Comparison of ENCODE assay signal across 16 cellular contexts in the genomic region with DNA sequence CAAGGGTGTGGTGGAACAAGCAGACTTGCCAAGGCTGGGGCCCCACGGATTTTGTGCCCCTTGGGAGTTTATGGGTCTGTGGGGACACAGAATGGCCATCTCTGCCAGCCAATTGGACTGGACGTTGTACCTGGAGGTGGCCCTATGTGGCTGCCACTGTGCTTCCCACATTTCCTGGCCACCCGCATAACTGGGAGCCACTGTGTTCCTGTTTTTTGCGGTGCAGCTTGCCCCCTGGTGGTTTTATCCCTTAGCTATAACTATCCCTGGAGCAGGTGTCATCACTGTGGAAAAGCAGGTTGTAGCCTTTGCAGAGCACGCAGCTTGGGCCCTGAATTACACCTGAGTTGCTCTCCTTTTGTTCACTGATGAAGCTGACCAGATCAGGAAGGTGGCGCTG.
DNase-seq lines count a peak whose midpoint lies in the region; ATAC-seq and TF ChIP-seq lines count a peak whose summit lies in the region.
"Had no signal": no experiment of that assay in that cellular context is flagged by ENCODE, and none has a peak within 500 bp of the region (broad histone marks: within the 10 kb centered on the region; RNA-seq: fewer than 3 reads in every experiment).

No MANE protein-coding gene starts in this region.

- in situ Hi-C loops in ACHN (cut with HindIII; ENCODE audit: low pct_ligation_motif_present, low pct_unique_long_range_greater_than_20kb, low sequenced_read_pairs) = no loop called here

- no peak for TF ChIP-seq EP300 in suprapubic skin (IDR thresholded peaks at IDR 0.05)

- H3K36me3 ChIP-seq in suprapubic skin = no peaks in the 10 kb centered on the region
- H3K36me3 ChIP-seq: SJCRH30 had no signal

- DNase-seq in ACHN (peak; percentile 26), NCI-H526 treated with DMSO at 0.1 percent for 48 hours (lab: John Stamatoyannopoulos, UW) (peak; percentile 19), foreskin keratinocyte (no peak), suprapubic skin (ENCODE audit: low spot score in 2 of 2) (no peak), NCI-H1436 treated with DMSO at 0.1 percent for 48 hours (lab: John Stamatoyannopoulos, UW) (no peak), posterior vena cava (ENCODE audit: low spot score) (no peak)
- no peak for DNase-seq in stimulated activated CD4-positive, alpha-beta T cell treated with anti-CD3 and anti-CD28 coated beads, Interleukin-2, amount 100 ng/mL, for 24 hours
- DNase-seq: activated naive CD8-positive, alpha-beta T cell treated with anti-CD3 and anti-CD28 coated beads, Interleukin-2, amount 10 ng/mL, durations not matched to agents 7 days and 5 days; immature natural killer cell; NCI-H1048; NCI-H774; retina; SJCRH30; stimulated activated CD4-positive, alpha-beta T cell treated with anti-CD3 and anti-CD28 coated beads, Interleukin-4, amount 100 ng/mL, for 4 hours; stimulated activated naive CD8-positive, alpha-beta T cell treated with anti-CD3 and anti-CD28 coated beads, Interleukin-15, amount 100 ng/mL, for 72 hours had no signal

- ATAC-seq in foreskin keratinocyte = no peak

- H3K4me1 ChIP-seq in foreskin keratinocyte (no peaks in the 10 kb centered on the region), suprapubic skin (no peaks in the 10 kb centered on the region)
- H3K4me1 ChIP-seq: SJCRH30 had no signal

- 81% methylated on average over 6 of the region's 6 CpGs for WGBS in suprapubic skin

- H3K27me3 ChIP-seq in foreskin keratinocyte = no peaks in the 10 kb centered on the region
- H3K27me3 ChIP-seq in suprapubic skin = no peaks in the 10 kb centered on the region
- H3K27me3 ChIP-seq: SJCRH30 had no signal

- TF ChIP-seq POLR2A in suprapubic skin (IDR thresholded peaks at IDR 0.05) = no peak

- no peak overlapping the region for H3K4me3 ChIP-seq in suprapubic skin
- H3K4me3 ChIP-seq: SJCRH30 had no signal

- H3K27ac ChIP-seq in foreskin keratinocyte (no peak overlapping the region), suprapubic skin (no peak overlapping the region)
- H3K27ac ChIP-seq: SJCRH30 had no signal

- no peaks in the 10 kb centered on the region for H3K9me3 ChIP-seq in suprapubic skin
- H3K9me3 ChIP-seq: SJCRH30 had no signal

- TF ChIP-seq CTCF in GM12874 (IDR thresholded peaks at IDR 0.05; ENCODE audit: insufficient read depth, low read depth, low read length) (0 out of 2 replicates have a peak, but pooled peaks have one; percentile 7), foreskin keratinocyte (conservative IDR thresholded peaks at IDR 0.05) (peak; percentile 33), suprapubic skin (IDR thresholded peaks at IDR 0.05) (no peak)

- intact Hi-C loops in posterior vena cava (cut with DNase I) = no loop called here

Comparison
In these comparisons a context has a peak if more than half of its experiments do, and no peak if none do; other contexts are left out.
1. DNase-seq: peak in ACHN (single experiment) and NCI-H526 treated with DMSO at 0.1 percent for 48 hours (single experiment); none in foreskin keratinocyte (0 of 2), stimulated activated CD4-positive, alpha-beta T cell treated with anti-CD3 and anti-CD28 coated beads, Interleukin-2, amount 100 ng/mL, for 24 hours (0 of 2), suprapubic skin (0 of 2), NCI-H1436 treated with DMSO at 0.1 percent for 48 hours (single experiment) and posterior vena cava (single experiment).
2. CTCF ChIP-seq: peak in GM12874 (single experiment) and foreskin keratinocyte (single experiment); none in suprapubic skin (0 of 2).